Comparison of ENCODE assay signal across 21 cellular contexts in the genomic region with DNA sequence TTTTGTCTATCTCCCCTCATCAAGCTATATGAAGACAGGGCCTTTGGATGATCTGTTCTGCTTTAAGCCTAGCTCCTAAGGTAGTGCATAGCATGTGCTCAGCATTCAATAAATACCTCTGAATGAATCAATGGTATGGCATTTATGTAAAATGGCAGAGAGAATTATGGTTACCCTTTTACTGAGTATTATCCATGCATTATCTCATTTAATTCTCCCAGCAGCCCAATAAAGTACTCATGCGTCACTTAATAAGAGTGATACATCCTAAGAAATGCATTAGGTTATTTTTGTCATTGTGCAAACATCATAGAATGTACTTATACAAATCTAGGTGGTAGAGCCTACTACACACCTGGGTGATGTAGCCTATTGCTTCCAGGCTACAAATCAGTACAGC.
"Had no signal": no experiment of that assay in that cellular context is flagged by ENCODE, and none has a peak within 500 bp of the region (broad histone marks: within the 10 kb centered on the region; RNA-seq: fewer than 3 reads in every experiment).

No MANE protein-coding gene starts in this region.

- H3K4me1 ChIP-seq: Peyer's patch had no signal

- ATAC-seq: K562 had no signal

- H3K9me3 ChIP-seq: Peyer's patch, SK-N-SH had no signal

- H3K36me3 ChIP-seq: Peyer's patch had no signal

- H3K36me3 Mint-ChIP-seq: IgD-negative memory B cell had no signal

- H3K4me2 ChIP-seq: KMS-11, SK-N-SH had no signal

- H3K9ac ChIP-seq: KMS-11, SK-N-SH had no signal

- H3K27me3 ChIP-seq: Peyer's patch had no signal

- H3K27ac ChIP-seq: HL-60, KMS-11, Peyer's patch had no signal

- H3K27me3 Mint-ChIP-seq: IgD-negative memory B cell had no signal

- DNase-seq: Kasumi-1, NCI-H1092, NCI-H1105 treated with DMSO at 0.1 percent for 48 hours, NCI-H1417 treated with DMSO at 0.1 percent for 48 hours, NCI-H146, NCI-H1694 treated with DMSO at 0.1 percent for 48 hours, NCI-H1930, NCI-H2081, NCI-H2107, NCI-H226, NCI-H446, NCI-H510A, NCI-H69, NCI-H774, Peyer's patch, SHP77, SK-N-SH had no signal

- H3K9me2 ChIP-seq: SK-N-SH had no signal

- H3K27ac Mint-ChIP-seq: IgD-negative memory B cell had no signal

- H3K4me3 ChIP-seq: K562, Peyer's patch had no signal
